In genomic region chr20:50062006-50062838, GRCh38 we compare ENCODE assay signal across 25 cellular contexts. TPM values are rescaled to one million over a fixed set of nuclear protein-coding genes. Genes with fewer than 3 reads are reported as not detected.
DNase-seq lines count a peak whose midpoint lies in the region; ATAC-seq, FAIRE-seq and TF ChIP-seq lines count a peak whose summit lies in the region.
"Had no signal": no experiment of that assay in that cellular context is flagged by ENCODE, and none has a peak within 500 bp of the region (broad histone marks: within the 10 kb centered on the region; RNA-seq: fewer than 3 reads in every experiment).

No MANE protein-coding gene starts in this region.

- no peak overlapping the region for H2AFZ ChIP-seq in HepG2 (ENCODE audit: low read length)
- H2AFZ ChIP-seq in H1 (ENCODE audit: low read length), result no peak overlapping the region
- H2AFZ ChIP-seq in neuronal stem cell (ENCODE audit: low read length), result no peak overlapping the region

- CTCF ChIA-PET in HepG2 (lab: Yijun Ruan, JAX; ENCODE audit: low intra/inter-chr PET ratio, low total read pairs) (no interaction called here), H1 (lab: Charles Lee; ENCODE audit: partially characterized antibody) (interaction anchor here (0.7 to 21.4 kb wide), 7 partner anchors 7 to 526 kb away, joined by 3 to 514 read pairs (median 4); partner anchors contain the start of gene SNAI1)

- H2AK5ac ChIP-seq in H1 (ENCODE audit: low read depth, low read length) (no peak overlapping the region), neuronal stem cell (ENCODE audit: low read depth, low read length) (peak overlapping the region; percentile 92)

- no peaks in the 10 kb centered on the region for H3K23me2 ChIP-seq in H1 (ENCODE audit: low read depth, low read length)

- H3K36me3 ChIP-seq in HepG2 (replicated peaks in 1 of 2; ENCODE audit: control insufficient read depth in 1 of 2, insufficient read depth in 2 of 2, low read length in 2 of 2), result no peaks in the 10 kb centered on the region
- no peaks in the 10 kb centered on the region for H3K36me3 ChIP-seq in right lobe of liver
- no peaks in the 10 kb centered on the region for H3K36me3 ChIP-seq in H1 (ENCODE audit: control insufficient read depth in 2 of 4, insufficient read depth in 4 of 4, low read length in 3 of 4)
- H3K36me3 ChIP-seq in neuronal stem cell (replicated peaks in 1 of 2; ENCODE audit: control insufficient read depth in 2 of 2, insufficient read depth in 2 of 2, low read length in 2 of 2), result no peaks in the 10 kb centered on the region
- H3K36me3 ChIP-seq in esophagus muscularis mucosa, result no peaks in the 10 kb centered on the region

- H4K91ac ChIP-seq in H1 (replicated peaks; ENCODE audit: insufficient read length, low read length), result no peak overlapping the region
- no peak overlapping the region for H4K91ac ChIP-seq in neuronal stem cell (ENCODE audit: low read depth, low read length, poor library complexity)

- H3K4me2 ChIP-seq in HepG2 (ENCODE audit: low read depth, low read length) (no peak overlapping the region), H1 (ENCODE audit: insufficient read depth in 1 of 2, low read depth in 2 of 2, low read length in 2 of 2) (no peak overlapping the region), neuronal stem cell (ENCODE audit: insufficient read depth, low read length, poor library complexity, severe bottlenecking) (no peak overlapping the region)

- H2BK12ac ChIP-seq in H1 (ENCODE audit: low read depth, low read length), result no peak overlapping the region
- H2BK12ac ChIP-seq in neuronal stem cell (ENCODE audit: low read length), result peak overlapping the region; percentile 30

- H3K18ac ChIP-seq in H1 (ENCODE audit: extremely low read depth, low read length), result no peak overlapping the region
- peak overlapping the region; percentile 84 for H3K18ac ChIP-seq in neuronal stem cell (ENCODE audit: low read length)

- no peak for TF ChIP-seq EP300 in HepG2 (IDR thresholded peaks at IDR 0.05; ENCODE audit: low read depth in 2 of 2, low read length in 2 of 2)
- TF ChIP-seq EP300 in HepG2 (CRISPR knock-in tag; IDR thresholded peaks at IDR 0.05; ENCODE audit: borderline replicate concordance), result no peak
- no peak for TF ChIP-seq EP300 in H1 (IDR thresholded peaks at IDR 0.05; ENCODE audit: borderline replicate concordance in 1 of 2, low read depth in 2 of 2, low read length in 2 of 2)
- TF ChIP-seq EP300 in esophagus muscularis mucosa (IDR thresholded peaks at IDR 0.05), result no peak

- no peak overlapping the region for H2BK20ac ChIP-seq in H1 (ENCODE audit: low read length)

- no peak overlapping the region for H3K9ac ChIP-seq in HepG2 (ENCODE audit: insufficient read depth, low read depth, low read length)
- H3K9ac ChIP-seq in H1 (replicated peaks in 1 of 4; ENCODE audit: extremely low read depth in 1 of 4, low read depth in 3 of 4, low read length in 3 of 4), result no peak overlapping the region
- no peak overlapping the region for H3K9ac ChIP-seq in neuronal stem cell (ENCODE audit: low read depth, low read length, poor library complexity)

- no peak overlapping the region for H3K14ac ChIP-seq in H1 (ENCODE audit: insufficient read length)
- H3K14ac ChIP-seq in neuronal stem cell (ENCODE audit: low read length), result peak overlapping the region; percentile 56

- no peaks in the 10 kb centered on the region for H3K79me2 ChIP-seq in HepG2 (ENCODE audit: insufficient read depth, low read length)
- H3K79me2 ChIP-seq in H1 (ENCODE audit: control insufficient read depth in 1 of 2, insufficient read depth in 2 of 2, low read length in 2 of 2), result no peaks in the 10 kb centered on the region

- H3K56ac ChIP-seq in H1 (replicated peaks; ENCODE audit: insufficient read length, low read depth, low read length), result no peak overlapping the region

- FAIRE-seq in HepG2 (lab: Jason Lieb, UNC), result no peak
- no peak for FAIRE-seq in H1 (lab: Jason Lieb, UNC)
- FAIRE-seq: GM12892 had no signal

- no peaks in the 10 kb centered on the region for H3K79me1 ChIP-seq in H1 (ENCODE audit: low read depth, low read length)
- H3K79me1 ChIP-seq in neuronal stem cell (ENCODE audit: low read depth, low read length), result peaks cover 3% of the 10 kb centered on the region

- H3K4me1 ChIP-seq in HepG2 (ENCODE audit: insufficient read depth, low read length), result peaks cover 24% of the 10 kb centered on the region
- H3K4me1 ChIP-seq in right lobe of liver, result no peaks in the 10 kb centered on the region
- H3K4me1 ChIP-seq in H1 (replicated peaks in 1 of 4; ENCODE audit: control insufficient read depth in 3 of 4, insufficient read depth in 4 of 4, low read length in 3 of 4), result no peaks in the 10 kb centered on the region; a peak in 2 of 7 replicates
- no peaks in the 10 kb centered on the region for H3K4me1 ChIP-seq in neuronal stem cell (ENCODE audit: control insufficient read depth in 2 of 2, insufficient read depth in 1 of 2, low read depth in 1 of 2, low read length in 2 of 2)
- no peaks in the 10 kb centered on the region for H3K4me1 ChIP-seq in esophagus muscularis mucosa

- no peak overlapping the region for H4K5ac ChIP-seq in H1 (ENCODE audit: insufficient read length, low read depth, low read length)

- H2BK5ac ChIP-seq in H1 (ENCODE audit: low read depth, low read length), result no peak overlapping the region
- no peak overlapping the region for H2BK5ac ChIP-seq in neuronal stem cell (ENCODE audit: low read length)

- POLR2A ChIA-PET in HepG2 (lab: Yijun Ruan, JAX) (no interaction called here), H1 (lab: Charles Lee; ENCODE audit: partially characterized antibody) (interaction anchor here (0.6 to 19.2 kb wide), 2 partner anchors 79 to 109 kb away, joined by 3 to 287 read pairs; partner anchors contain the start of gene SNAI1)

- peaks cover 5 to 33% of the 10 kb centered on the region in 2 experiments; a peak in 4 of 5 replicates for H3K27me3 ChIP-seq in HepG2 (ENCODE audit: control insufficient read depth in 1 of 2, insufficient read depth in 2 of 2, low read length in 2 of 2)
- H3K27me3 ChIP-seq in right lobe of liver, result no peaks in the 10 kb centered on the region
- no peaks in the 10 kb centered on the region for H3K27me3 ChIP-seq in H1 (replicated peaks in 1 of 4; ENCODE audit: control insufficient read depth in 3 of 4, extremely low read depth in 1 of 4, insufficient read depth in 3 of 4, low read length in 3 of 4)
- no peaks in the 10 kb centered on the region for H3K27me3 ChIP-seq in neuronal stem cell (ENCODE audit: control insufficient read depth in 3 of 3, insufficient read depth in 3 of 3, low read depth in 1 of 3, low read length in 3 of 3)
- no peaks in the 10 kb centered on the region for H3K27me3 ChIP-seq in esophagus muscularis mucosa

- TF ChIP-seq CTCF in HepG2 (CRISPR knock-in tag; IDR thresholded peaks at IDR 0.05) (no peak), right lobe of liver (IDR thresholded peaks at IDR 0.05) (no peak), H1 (IDR thresholded peaks at IDR 0.05; ENCODE audit: control extremely low read depth in 1 of 3, insufficient read depth in 1 of 3, low read depth in 1 of 3, low read length in 3 of 3) (no peak), esophagus muscularis mucosa (IDR thresholded peaks at IDR 0.05) (no peak)

- H2BK15ac ChIP-seq in H1 (ENCODE audit: low read length) (peak overlapping the region; percentile 72; the same call in 1 of the 2 replicates), neuronal stem cell (ENCODE audit: low read length) (no peak overlapping the region)

- H2BK120ac ChIP-seq in H1 (replicated peaks; ENCODE audit: low read depth, low read length) (no peak overlapping the region), neuronal stem cell (ENCODE audit: low read depth, low read length) (no peak overlapping the region)

- ATAC-seq in HepG2 (no peak), right lobe of liver (no peak), HG02884 (IDR thresholded peaks at IDR 0.05; ENCODE audit: unreplicated experiment) (no peak)
- ATAC-seq: Panc1 had no signal

- intact Hi-C loops in HepG2 (cut with micrococcal nuclease; ENCODE audit: unreplicated experiment) (no loop called here), right lobe of liver (cut with DNase I) (no loop called here), esophagus muscularis mucosa (cut with DNase I) (no loop called here)

- no peaks in the 10 kb centered on the region for H4K20me1 ChIP-seq in HepG2 (ENCODE audit: insufficient read depth, low read length)
- H4K20me1 ChIP-seq in H1 (replicated peaks in 1 of 2; ENCODE audit: control insufficient read depth in 1 of 2, insufficient read depth in 2 of 2, low read length in 2 of 2), result no peaks in the 10 kb centered on the region

- no TSS peak for BruUV-seq in HepG2 (replicated peaks; lab: Mats Ljungman, UMichigan)

- 29% methylated on average over 13 of the region's 13 CpGs for WGBS in HepG2 (ENCODE audit: low lambda C conversion rate)
- 54% methylated on average over 5 of the region's 13 CpGs for WGBS in right lobe of liver (ENCODE audit: insufficient coverage, low coverage, low lambda C conversion rate, missing lambda C conversion rate)
- 89% methylated on average over 13 of the region's 13 CpGs; no CpG with 5 or more reads in 1 of the 2 experiments for WGBS in H1 (ENCODE audit: extremely low coverage in 1 of 2, insufficient coverage in 1 of 2, insufficient read length in 1 of 2, insufficient replicate concordance in 2 of 2, low coverage in 1 of 2, low lambda C conversion rate in 2 of 2, missing lambda C conversion rate in 1 of 2), 2 experiments
- WGBS in neuronal stem cell (ENCODE audit: extremely low coverage in 2 of 2, insufficient read length in 2 of 2, insufficient replicate concordance in 1 of 2), 2 donors, result no CpG with 5 or more reads among the region's 13 CpGs
- WGBS in esophagus muscularis mucosa, result 85% methylated on average over 13 of the region's 13 CpGs

- H4K8ac ChIP-seq in H1 (ENCODE audit: extremely low read depth, insufficient read depth, low read length) (no peak overlapping the region), neuronal stem cell (ENCODE audit: low read depth, low read length) (no peak overlapping the region)

- TF ChIP-seq POLR2A in HepG2 (IDR thresholded peaks at IDR 0.05; ENCODE audit: insufficient read depth in 1 of 2, low read depth in 2 of 2, low read length in 2 of 2) (no peak), right lobe of liver (IDR thresholded peaks at IDR 0.05) (no peak), H1 (IDR thresholded peaks at IDR 0.05; ENCODE audit: control extremely low read depth in 1 of 2, low read depth in 2 of 2, low read length in 2 of 2) (no peak), esophagus muscularis mucosa (IDR thresholded peaks at IDR 0.05; ENCODE audit: low read depth) (no peak)

- H3K9me3 ChIP-seq in HepG2 (ENCODE audit: low read length) (no peaks in the 10 kb centered on the region), right lobe of liver (no peaks in the 10 kb centered on the region), H1 (ENCODE audit: insufficient read depth in 2 of 2, low read depth in 1 of 2, low read length in 1 of 2) (no peaks in the 10 kb centered on the region), neuronal stem cell (replicated peaks in 1 of 2; ENCODE audit: control insufficient read depth in 2 of 2, insufficient read depth in 1 of 2, low read depth in 1 of 2, low read length in 2 of 2) (no peaks in the 10 kb centered on the region), esophagus muscularis mucosa (no peaks in the 10 kb centered on the region)

- H3K23ac ChIP-seq in H1 (ENCODE audit: insufficient read length), result no peak overlapping the region
- H3K23ac ChIP-seq in neuronal stem cell (ENCODE audit: low read depth, low read length, poor library complexity), result no peak overlapping the region

- H3K4ac ChIP-seq in H1 (replicated peaks; ENCODE audit: insufficient read length, low read depth, low read length), result no peak overlapping the region
- H3K4ac ChIP-seq in neuronal stem cell (ENCODE audit: low read length), result no peak overlapping the region

- no peak for TF ChIP-seq RAD21 in HepG2 (CRISPR knock-in tag; IDR thresholded peaks at IDR 0.05)
- no peak for TF ChIP-seq RAD21 in H1 (IDR thresholded peaks at IDR 0.05 in 1 of 2, conservative IDR thresholded peaks at IDR 0.05 in 1 of 2; ENCODE audit: low read depth in 2 of 2, low read length in 2 of 2)

- H3K4me3 ChIP-seq in HepG2 (replicated peaks in 1 of 3; ENCODE audit: insufficient read depth in 1 of 3, low read depth in 2 of 3, low read length in 3 of 3) (no peak overlapping the region), right lobe of liver (no peak overlapping the region), H1 (ENCODE audit: extremely low read depth in 1 of 4, insufficient read depth in 2 of 4, low read depth in 3 of 4, low read length in 4 of 4) (no peak overlapping the region), neuronal stem cell (ENCODE audit: low read length in 2 of 2) (no peak overlapping the region), esophagus muscularis mucosa (no peak overlapping the region)
- H3K4me3 ChIP-seq: SK-N-MC had no signal

- no peak for DNase-seq in HepG2 (ENCODE audit: low spot score)
- DNase-seq in right lobe of liver, result no peak
- no peak for DNase-seq in H1 (ENCODE audit: low read depth in 1 of 2, low spot score in 2 of 2)
- DNase-seq in neuronal stem cell (ENCODE audit: low spot score), result no peak
- DNase-seq in esophagus muscularis mucosa (ENCODE audit: extremely low spot score), result no peak
- DNase-seq in HCEC 1CT, result no peak
- DNase-seq: 8988T, ACHN, Calu3, DMS79 treated with DMSO at 0.1 percent for 48 hours, H9, Karpas-422, NCI-H1092, NCI-H1417 treated with DMSO at 0.1 percent for 48 hours, NCI-H187, NCI-H2081 treated with DMSO at 0.1 percent for 48 hours, NCI-H2171, NCI-H226, NCI-H510A, NCI-H69, SIG-M5 had no signal

- H3K27ac ChIP-seq in HepG2 (ENCODE audit: extremely low read length, insufficient read depth, low read length) (no peak overlapping the region), right lobe of liver (no peak overlapping the region), H1 (ENCODE audit: low read depth, low read length) (no peak overlapping the region), neuronal stem cell (replicated peaks; ENCODE audit: low read length) (no peak overlapping the region), esophagus muscularis mucosa (replicated peaks in 1 of 4) (no peak overlapping the region)
- H3K27ac ChIP-seq: SK-N-MC had no signal

- in situ Hi-C loops in HepG2 (cut with HindIII; ENCODE audit: extremely low pct_ligation_motif_present, low pct_unique_long_range_greater_than_20kb), result no loop called here

RNA-seq across cellular contexts. Expression of gene UBE2V1, which starts 50.7 kb away (rescaled TPM):
- total RNA-seq in HepG2 (2016; rRNA removed; fragmentation: Illumina TruSeq; extraction: Trizol) (81.3 and 85.1 TPM in 2 replicates), right lobe of liver (10 to 100 TPM; 38.2 to 49.4 (median 44.3) TPM), esophagus muscularis mucosa (100 to 1,000 TPM in 1 of 4 donors, 10 to 100 TPM in 3; 66.8 to 104 (median 78.3) TPM)
- 39.8 and 41.0 TPM in 2 replicates for total RNA-seq in HepG2 (2016; cell fraction: cytosol; rRNA removed; fragmentation: Illumina TruSeq; extraction: Trizol; ENCODE audit: low read depth)
- 75.7 and 82.4 TPM in 2 replicates for total RNA-seq in HepG2 (2016; cell fraction: insoluble cytoplasmic fraction; rRNA removed; fragmentation: Illumina TruSeq; extraction: Trizol)
- 77.9 and 85.1 TPM in 2 replicates for total RNA-seq in HepG2 (2016; cell fraction: membrane; rRNA removed; fragmentation: Illumina TruSeq; extraction: Trizol)
- total RNA-seq in HepG2 (2016; cell fraction: nucleus; rRNA removed; fragmentation: Illumina TruSeq; extraction: Trizol), result 90.9 and 96.1 TPM in 2 replicates
- polyA plus RNA-seq in HepG2 (2011; rRNA removed) (102 and 132 TPM in 2 replicates), H1 (2011; rRNA removed) (131 and 141 TPM in 2 replicates)
- 86.6 and 115 TPM in 2 replicates for polyA plus RNA-seq in HepG2 (2011; cell fraction: cytosol; rRNA removed)
- 112 and 127 TPM in 2 replicates for polyA plus RNA-seq in HepG2 (2011; cell fraction: nucleus; rRNA removed)
- 131 and 175 TPM in 2 replicates for polyA plus RNA-seq in HepG2 (2012)
- polyA plus RNA-seq in HepG2 (2016; cell fraction: cytosol; fragmentation: Illumina TruSeq; extraction: Trizol; ENCODE audit: low read depth), result 88.5 and 88.7 TPM in 2 replicates
- 203 and 260 TPM in 2 replicates for polyA plus RNA-seq in HepG2 (2016; cell fraction: insoluble cytoplasmic fraction; fragmentation: Illumina TruSeq; extraction: Trizol; ENCODE audit: low read depth)
- polyA plus RNA-seq in HepG2 (2016; cell fraction: membrane; fragmentation: Illumina TruSeq; extraction: Trizol; ENCODE audit: low read depth), result 179 and 185 TPM in 2 replicates
- 152 and 171 TPM in 2 replicates for polyA plus RNA-seq in HepG2 (2016; cell fraction: nucleus; fragmentation: Illumina TruSeq; extraction: Trizol; ENCODE audit: insufficient read depth, low read depth)
- 54.3 and 62.1 TPM in 2 replicates for polyA minus RNA-seq in HepG2 (2011; rRNA and poly(A)+ RNA removed; ENCODE audit: low replicate concordance)
- 50.5 and 51.3 TPM in 2 replicates for polyA minus RNA-seq in HepG2 (2011; cell fraction: cytosol; rRNA and poly(A)+ RNA removed)
- 273 and 299 TPM in 2 replicates for polyA minus RNA-seq in HepG2 (2011; cell fraction: nucleus; rRNA and poly(A)+ RNA removed)
- total RNA-seq in H1 (2021; fragmentation: NEBNext Ultra II Directional; extraction: Animal tissue kit (Norgen Biotek cat#: 25700)), result 184 and 185 TPM in 2 replicates
- polyA plus RNA-seq in H1 (2011; cell fraction: cytosol; rRNA removed), result 114 TPM
- 64.5 TPM for polyA plus RNA-seq in H1 (2011; cell fraction: nucleus; rRNA removed)
- 130 to 225 TPM (median 146 TPM) in 4 replicates for polyA plus RNA-seq in H1 (2012, experiment 1 of 2)
- 129 TPM for polyA plus RNA-seq in H1 (2012, experiment 2 of 2)
- polyA plus RNA-seq in H1 (2013, experiment 1 of 2), result 239 TPM
- polyA plus RNA-seq in H1 (2013, experiment 2 of 2), result 238 TPM
- 96.4 and 107 TPM in 2 replicates for polyA minus RNA-seq in H1 (2011; rRNA and poly(A)+ RNA removed)
- polyA minus RNA-seq in H1 (2011; cell fraction: cytosol; rRNA and poly(A)+ RNA removed), result 47.3 TPM
- 89.1 TPM for polyA minus RNA-seq in H1 (2011; cell fraction: nucleus; rRNA and poly(A)+ RNA removed)
- 261 TPM for polyA plus RNA-seq in neuronal stem cell (2013, experiment 1 of 2)
- 262 TPM for polyA plus RNA-seq in neuronal stem cell (2013, experiment 2 of 2)
